13 cellular contexts compared by ENCODE assay signal in genomic region chr5:172731286-172732073, GRCh38. TPM values are rescaled to one million over a fixed set of nuclear protein-coding genes. Genes with fewer than 3 reads are reported as not detected.
DNase-seq lines count a peak whose midpoint lies in the region; ATAC-seq, FAIRE-seq and TF ChIP-seq lines count a peak whose summit lies in the region.
"Had no signal": no experiment of that assay in that cellular context is flagged by ENCODE, and none has a peak within 500 bp of the region (broad histone marks: within the 10 kb centered on the region; RNA-seq: fewer than 3 reads in every experiment).

No MANE protein-coding gene starts in this region.

- peak; percentile 45 to 55 for ATAC-seq in A549
- ATAC-seq in CD8-positive, alpha-beta T cell, result no peak

- H3K23ac ChIP-seq in neuronal stem cell (ENCODE audit: low read depth, low read length, poor library complexity), result no peak overlapping the region

- no peak overlapping the region for H3K9ac ChIP-seq in neuronal stem cell (ENCODE audit: low read depth, low read length, poor library complexity)

- no peak for TF ChIP-seq RAD21 in A549 (conservative IDR thresholded peaks at IDR 0.05 in 1 of 2, IDR thresholded peaks at IDR 0.05 in 1 of 2)

- peak overlapping the region; percentile 48 for H4K91ac ChIP-seq in neuronal stem cell (ENCODE audit: low read depth, low read length, poor library complexity)

- no peak overlapping the region for H3K4me3 Mint-ChIP-seq in CD8-positive, alpha-beta T cell
- H3K4me3 Mint-ChIP-seq: neural crest cell had no signal

- peak overlapping the region; percentile 26 for H3K4ac ChIP-seq in neuronal stem cell (ENCODE audit: low read length)

- peak overlapping the region; percentile 46 for H2BK12ac ChIP-seq in neuronal stem cell (ENCODE audit: low read length)

- DNase-seq in A549 (ENCODE audit: low read depth in 1 of 2, low spot score in 1 of 2) (peak; percentile 53 to 63), LoVo (ENCODE audit: low spot score) (peak; percentile 69), epithelial cell of proximal tubule (ENCODE audit: low read depth) (no peak), neuronal stem cell (ENCODE audit: low spot score) (no peak), WERI-Rb-1 (no peak), T-helper 1 cell (no peak), SHP77 treated with DMSO at 0.1 percent for 48 hours (lab: John Stamatoyannopoulos, UW) (no peak)
- DNase-seq in CD8-positive, alpha-beta T cell, result no peak
- DNase-seq: BE2C, NCI-H446 treated with DMSO at 0.1 percent for 48 hours, T-helper 2 cell had no signal

- H3K27me3 Mint-ChIP-seq in CD8-positive, alpha-beta T cell (ENCODE audit: low read depth), result no peaks in the 10 kb centered on the region

- no peak overlapping the region for H3K14ac ChIP-seq in neuronal stem cell (ENCODE audit: low read length)

- H3K4me3 ChIP-seq in A549 (no peak overlapping the region), epithelial cell of proximal tubule (ENCODE audit: low read depth, low read length) (no peak overlapping the region), neuronal stem cell (ENCODE audit: low read length in 2 of 2) (no peak overlapping the region), WERI-Rb-1 (ENCODE audit: low read depth, low read length) (no peak overlapping the region)
- no peak overlapping the region for H3K4me3 ChIP-seq in CD8-positive, alpha-beta T cell (ENCODE audit: low read depth, low read length)
- H3K4me3 ChIP-seq: HAP-1 had no signal

- FAIRE-seq in A549 (lab: Jason Lieb, UNC), result no peak

- H3K27ac Mint-ChIP-seq in CD8-positive, alpha-beta T cell, result no peak overlapping the region

- H2BK5ac ChIP-seq in neuronal stem cell (ENCODE audit: low read length), result no peak overlapping the region

- no peak overlapping the region for H2BK120ac ChIP-seq in neuronal stem cell (ENCODE audit: low read depth, low read length)

- no peaks in the 10 kb centered on the region for H3K4me1 Mint-ChIP-seq in CD8-positive, alpha-beta T cell (ENCODE audit: low read depth)
- H3K4me1 Mint-ChIP-seq: neural crest cell had no signal

- H3K9me3 Mint-ChIP-seq in CD8-positive, alpha-beta T cell, result no peaks in the 10 kb centered on the region
- H3K9me3 Mint-ChIP-seq: neural crest cell had no signal

- POLR2A ChIA-PET in A549 (lab: Yijun Ruan, JAX), result no interaction called here
- POLR2A ChIA-PET in CD8-positive, alpha-beta T cell (lab: Charles Lee), result interaction anchor here (0.6 to 1.1 kb wide), 2 partner anchors 34 to 837 kb away, joined by 3 read pairs; no protein-coding TSS in a partner anchor

- H4K8ac ChIP-seq in neuronal stem cell (ENCODE audit: low read depth, low read length), result no peak overlapping the region

- no peak overlapping the region for H2BK15ac ChIP-seq in neuronal stem cell (ENCODE audit: low read length)

- 71% methylated on average over 23 of the region's 23 CpGs for WGBS in A549 (ENCODE audit: missing lambda C conversion rate)
- WGBS in neuronal stem cell (ENCODE audit: extremely low coverage in 2 of 2, insufficient read length in 2 of 2, insufficient replicate concordance in 1 of 2), 2 donors, result no CpG with 5 or more reads among the region's 23 CpGs

- peak overlapping the region; percentile 27 for H3K18ac ChIP-seq in neuronal stem cell (ENCODE audit: low read length)

- intact Hi-C loops in CD8-positive, alpha-beta T cell (cut with DNase I, micrococcal nuclease), result no loop called here

- TF ChIP-seq POLR2A in A549 (IDR thresholded peaks at IDR 0.05; ENCODE audit: low read length), result no peak

- H3K36me3 ChIP-seq in neuronal stem cell (replicated peaks in 1 of 2; ENCODE audit: control insufficient read depth in 2 of 2, insufficient read depth in 2 of 2, low read length in 2 of 2), result no peaks in the 10 kb centered on the region
- H3K36me3 ChIP-seq in WERI-Rb-1, result no peaks in the 10 kb centered on the region
- H3K36me3 ChIP-seq in CD8-positive, alpha-beta T cell (ENCODE audit: insufficient read depth, low read length), result no peaks in the 10 kb centered on the region
- H3K36me3 ChIP-seq: BE2C, HAP-1 had no signal

- H3K9me3 ChIP-seq in A549, result no peaks in the 10 kb centered on the region
- H3K9me3 ChIP-seq in neuronal stem cell (replicated peaks in 1 of 2; ENCODE audit: control insufficient read depth in 2 of 2, insufficient read depth in 1 of 2, low read depth in 1 of 2, low read length in 2 of 2), result no peaks in the 10 kb centered on the region
- no peaks in the 10 kb centered on the region for H3K9me3 ChIP-seq in WERI-Rb-1 (ENCODE audit: severe bottlenecking)
- no peaks in the 10 kb centered on the region for H3K9me3 ChIP-seq in CD8-positive, alpha-beta T cell (ENCODE audit: low read length)
- H3K9me3 ChIP-seq: BE2C, HAP-1 had no signal

- no peaks in the 10 kb centered on the region for H3K36me3 Mint-ChIP-seq in CD8-positive, alpha-beta T cell

- no peak for TF ChIP-seq EP300 in A549 (IDR thresholded peaks at IDR 0.05)

- peak overlapping the region; percentile 2 to 78; a peak in 4 of 6 replicates for H3K27ac ChIP-seq in A549
- H3K27ac ChIP-seq in neuronal stem cell (replicated peaks; ENCODE audit: low read length), result no peak overlapping the region
- H3K27ac ChIP-seq in WERI-Rb-1, result no peak overlapping the region
- H3K27ac ChIP-seq in CD8-positive, alpha-beta T cell (ENCODE audit: low read depth, low read length), result no peak overlapping the region

- H2AK5ac ChIP-seq in neuronal stem cell (ENCODE audit: low read depth, low read length), result peak overlapping the region; percentile 74

- H3K79me1 ChIP-seq in neuronal stem cell (ENCODE audit: low read depth, low read length), result no peaks in the 10 kb centered on the region

- no peak overlapping the region for H2AFZ ChIP-seq in neuronal stem cell (ENCODE audit: low read length)

- CTCF ChIA-PET in A549 (lab: Yijun Ruan, JAX), result interaction anchor here (0.8 to 5.8 kb wide), 5 partner anchors 12 to 200 kb away, joined by 3 to 31 read pairs (median 14); no protein-coding TSS in a partner anchor
- CTCF ChIA-PET in CD8-positive, alpha-beta T cell (lab: Charles Lee), result interaction anchor here (1.0 kb wide), 1 partner anchor 18 kb away, joined by 3 read pairs; no protein-coding TSS in a partner anchor

- TF ChIP-seq CTCF in A549 (IDR thresholded peaks at IDR 0.05), result no peak
- peak; percentile 13 for TF ChIP-seq CTCF in epithelial cell of proximal tubule (conservative IDR thresholded peaks at IDR 0.05; ENCODE audit: low read depth, low read length)
- no peak for TF ChIP-seq CTCF in WERI-Rb-1 (IDR thresholded peaks at IDR 0.05; ENCODE audit: low read depth, low read length)
- no peak for TF ChIP-seq CTCF in CD8-positive, alpha-beta T cell (IDR thresholded peaks at IDR 0.05)

- H3K27me3 ChIP-seq in neuronal stem cell (ENCODE audit: control insufficient read depth in 3 of 3, insufficient read depth in 3 of 3, low read depth in 1 of 3, low read length in 3 of 3), result peaks cover 0 to 30% (median 2%) of the 10 kb centered on the region in 3 experiments
- H3K27me3 ChIP-seq in WERI-Rb-1 (ENCODE audit: insufficient read depth, low read depth, severe bottlenecking), result no peaks in the 10 kb centered on the region
- H3K27me3 ChIP-seq in CD8-positive, alpha-beta T cell (ENCODE audit: insufficient read depth, low read length), result no peaks in the 10 kb centered on the region
- H3K27me3 ChIP-seq: BE2C had no signal

- H3K4me2 ChIP-seq in A549 (peak overlapping the region; percentile 1; the same call in 1 of the 3 replicates), neuronal stem cell (ENCODE audit: insufficient read depth, low read length, poor library complexity, severe bottlenecking) (no peak overlapping the region)

- peaks cover 28% of the 10 kb centered on the region for H3K4me1 ChIP-seq in A549
- peaks cover 4 to 10% of the 10 kb centered on the region in 2 donors for H3K4me1 ChIP-seq in neuronal stem cell (ENCODE audit: control insufficient read depth in 2 of 2, insufficient read depth in 1 of 2, low read depth in 1 of 2, low read length in 2 of 2)
- H3K4me1 ChIP-seq in CD8-positive, alpha-beta T cell (ENCODE audit: insufficient read depth, low read length), result no peaks in the 10 kb centered on the region
- H3K4me1 ChIP-seq: BE2C, HAP-1 had no signal

TF ChIP-seq in A549, 52 proteins besides CTCF, POLR2A, EP300 and RAD21 (continues in another document):
- no peak for TF ChIP-seq USF2 (IDR thresholded peaks at IDR 0.05)
- TF ChIP-seq KDM1A (IDR thresholded peaks at IDR 0.05; ENCODE audit: low read depth), result peak; percentile 63; the same call in 1 of the 2 replicates
- no peak for TF ChIP-seq ZSCAN20 (CRISPR knock-in tag; IDR thresholded peaks at IDR 0.05)
- TF ChIP-seq ZFP36 (IDR thresholded peaks at IDR 0.05; ENCODE audit: borderline replicate concordance, partially characterized antibody), result peak; percentile 15
- peak; percentile 44; the same call in 1 of the 2 replicates for TF ChIP-seq MAX (IDR thresholded peaks at IDR 0.05)
- TF ChIP-seq CEBPB (IDR thresholded peaks at IDR 0.05), result no peak
- TF ChIP-seq FOSL2 (IDR thresholded peaks at IDR 0.05), result no peak
- TF ChIP-seq FOSL2 (CRISPR knock-in tag; IDR thresholded peaks at IDR 0.05), result peak; percentile 79
- TF ChIP-seq EHMT2 (IDR thresholded peaks at IDR 0.05; ENCODE audit: low read depth), result no peak

RNA-seq across cellular contexts. Expression of gene DUSP1, which starts 39.5 kb away (rescaled TPM):
- polyA plus RNA-seq in A549 (2011; rRNA removed), result 525 and 594 TPM in 2 replicates
- 540 and 757 TPM in 2 replicates for polyA plus RNA-seq in A549 (2012; cell fraction: cytosol; rRNA removed)
- polyA plus RNA-seq in A549 (2012; cell fraction: nucleus; rRNA removed), result 1,192 and 1,375 TPM in 2 replicates
- 191 to 207 TPM (median 203 TPM) in 3 replicates for polyA plus RNA-seq in A549 (2017; fragmentation: RNase III; extraction: RNeasy Plus Mini Kit Qiagen cat#74134 plus additional on column Dnase treatment)
- polyA minus RNA-seq in A549 (2011; rRNA and poly(A)+ RNA removed), result 620 and 630 TPM in 2 replicates
- total RNA-seq in epithelial cell of proximal tubule, result 186 and 215 TPM in 2 replicates
- polyA plus RNA-seq in neuronal stem cell (2013, experiment 1 of 2), result 10.2 TPM
- 10.0 TPM for polyA plus RNA-seq in neuronal stem cell (2013, experiment 2 of 2)
- total RNA-seq in CD8-positive, alpha-beta T cell, result 100 to 1,000 TPM; 745 to 767 TPM

Comparison
In these comparisons a context has a peak if more than half of its experiments do, and no peak if none do; other contexts are left out.
1. DNase-seq: peak in A549 (2 of 2) and LoVo (single experiment); none in epithelial cell of proximal tubule (single experiment), neuronal stem cell (single experiment), WERI-Rb-1 (single experiment), T-helper 1 cell (0 of 5), CD8-positive, alpha-beta T cell (0 of 7) and SHP77 treated with DMSO at 0.1 percent for 48 hours (single experiment).
2. H3K27ac ChIP-seq: peak in A549 (2 of 2); none in neuronal stem cell (single experiment), WERI-Rb-1 (single experiment) and CD8-positive, alpha-beta T cell (single experiment).